In the genomic region with DNA sequence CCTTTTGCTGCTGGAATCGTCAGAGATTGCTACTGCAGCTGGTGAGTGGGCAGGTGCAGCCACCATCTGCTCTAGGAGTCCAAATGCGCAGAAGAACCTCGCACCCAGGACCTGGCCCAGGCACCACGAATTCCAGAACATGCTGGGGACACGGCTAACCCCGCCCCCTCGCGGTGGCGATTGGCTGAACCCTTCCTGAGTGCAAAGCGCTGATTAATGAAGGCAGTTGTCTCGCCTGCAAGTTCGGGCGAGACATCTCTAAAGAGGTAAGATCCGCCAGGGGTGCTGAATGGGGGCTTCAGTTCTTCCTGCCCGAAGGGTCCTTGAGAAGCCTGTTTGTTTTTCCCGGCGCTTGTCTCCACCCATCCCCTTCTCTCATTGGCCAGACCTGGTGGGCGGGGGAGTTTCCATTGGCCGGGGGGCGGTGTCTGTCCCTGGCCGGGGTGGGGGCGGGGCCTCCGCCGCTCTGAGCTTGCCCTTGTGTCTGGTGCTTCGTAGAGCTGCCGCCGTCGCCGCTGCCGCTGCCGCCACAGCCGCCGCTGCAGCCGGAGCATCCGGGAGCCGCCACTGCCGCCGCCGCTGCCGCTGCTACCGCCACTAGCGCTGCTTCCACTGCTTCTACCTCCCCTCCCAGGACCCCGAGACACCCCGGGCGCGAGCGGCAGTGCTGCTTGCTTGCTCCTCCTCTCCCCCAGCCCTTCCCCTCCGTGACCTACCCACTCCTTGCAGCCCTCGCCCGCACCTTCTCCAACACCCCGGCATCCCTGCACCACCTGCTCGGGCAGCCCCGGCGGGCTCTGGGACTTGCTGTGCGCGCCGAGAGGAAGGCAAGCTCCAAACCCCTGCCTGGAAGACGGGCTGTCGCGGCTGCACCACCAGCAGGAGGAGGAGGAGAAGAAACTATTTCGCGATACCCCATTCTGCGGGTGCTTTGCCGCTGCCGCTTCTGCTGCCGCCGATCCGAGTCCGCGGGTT, we compare ENCODE assay signal across 8 cellular contexts. TPM values are rescaled to one million over a fixed set of nuclear protein-coding genes. Genes with fewer than 3 reads are reported as not detected.
DNase-seq lines count a peak whose midpoint lies in the region; ATAC-seq and TF ChIP-seq lines count a peak whose summit lies in the region.

A gene (plus strand): TSS at position 495 of the 975 bp plus-strand sequence.

- TF ChIP-seq POLR2A in esophagus squamous epithelium (IDR thresholded peaks at IDR 0.05) = peak in 1 of 4 donors; percentile 16

- H3K9me3 Mint-ChIP-seq in activated T-helper 1 cell treated with anti-CD3 and anti-CD28 coated beads, Interleukin-12 subunit alpha, Interleukin-12 subunit beta, Interleukin-2, Interleukin-4 antibody, amounts not matched to agents 30 ng/mL and 10 ng/mL and 1 ng/mL, durations not matched to agents 14 hours and 24 hours and 36 hours = no peaks in the 10 kb centered on the region

- peak; percentile 8 to 36 (median 27) for TF ChIP-seq CTCF in esophagus squamous epithelium (IDR thresholded peaks at IDR 0.05)

- peak; percentile 79 for DNase-seq in CD1c-positive myeloid dendritic cell (ENCODE audit: extremely low spot score)
- peak; percentile 66 for DNase-seq in OCI-M1 (lab: John Stamatoyannopoulos, UW)
- DNase-seq in activated T-helper 1 cell treated with anti-CD3 and anti-CD28 coated beads, Interleukin-12 subunit alpha, Interleukin-12 subunit beta, Interleukin-2, Interleukin-4 antibody, amounts not matched to agents 30 ng/mL and 10 ng/mL and 1 ng/mL, durations not matched to agents 14 hours and 24 hours and 36 hours (ENCODE audit: low spot score) = peak; percentile 62
- peak; percentile 10 for DNase-seq in esophagus squamous epithelium (lab: John Stamatoyannopoulos, UW)
- peak; percentile 54 for DNase-seq in stimulated activated CD8-positive, alpha-beta memory T cell treated with anti-CD3 and anti-CD28 coated beads, Interleukin-4, amount 100 ng/mL, for 24 hours (ENCODE audit: low read depth)

- H3K27ac Mint-ChIP-seq in activated T-helper 1 cell treated with anti-CD3 and anti-CD28 coated beads, Interleukin-12 subunit alpha, Interleukin-12 subunit beta, Interleukin-2, Interleukin-4 antibody, amounts not matched to agents 30 ng/mL and 10 ng/mL and 1 ng/mL, durations not matched to agents 14 hours and 24 hours and 36 hours = no peak within 1 kb of the TSS

- H3K9me3 ChIP-seq in esophagus squamous epithelium = no peaks in the 10 kb centered on the region
- H3K9me3 ChIP-seq in mucosa of stomach (ENCODE audit: control insufficient read depth, low read length) = no peaks in the 10 kb centered on the region

- H3K27ac ChIP-seq in esophagus squamous epithelium = peak within 1 kb of the TSS in 2 of 4 donors; percentile 24 to 44

- WGBS in esophagus squamous epithelium, 2 donors = 0 to 3% methylated on average over 7 to 11 of the region's 70 CpGs

- peaks cover 11% of the 10 kb centered on the region for H3K4me1 Mint-ChIP-seq in activated T-helper 1 cell treated with anti-CD3 and anti-CD28 coated beads, Interleukin-12 subunit alpha, Interleukin-12 subunit beta, Interleukin-2, Interleukin-4 antibody, amounts not matched to agents 30 ng/mL and 10 ng/mL and 1 ng/mL, durations not matched to agents 14 hours and 24 hours and 36 hours (ENCODE audit: low read depth)

- ATAC-seq in GM19455 (IDR thresholded peaks at IDR 0.05; ENCODE audit: unreplicated experiment) (peak; percentile 89), HG03571 (IDR thresholded peaks at IDR 0.05; ENCODE audit: unreplicated experiment) (peak; percentile 94)

- H3K27me3 ChIP-seq in esophagus squamous epithelium (peaks cover 0 to 59% (median 12%) of the 10 kb centered on the region in 4 donors), mucosa of stomach (ENCODE audit: control insufficient read depth, insufficient read depth, low read length) (peaks cover 43% of the 10 kb centered on the region)

- peaks cover 26% of the 10 kb centered on the region for H3K27me3 Mint-ChIP-seq in activated T-helper 1 cell treated with anti-CD3 and anti-CD28 coated beads, Interleukin-12 subunit alpha, Interleukin-12 subunit beta, Interleukin-2, Interleukin-4 antibody, amounts not matched to agents 30 ng/mL and 10 ng/mL and 1 ng/mL, durations not matched to agents 14 hours and 24 hours and 36 hours (ENCODE audit: insufficient read depth)

- H3K4me3 Mint-ChIP-seq in activated T-helper 1 cell treated with anti-CD3 and anti-CD28 coated beads, Interleukin-12 subunit alpha, Interleukin-12 subunit beta, Interleukin-2, Interleukin-4 antibody, amounts not matched to agents 30 ng/mL and 10 ng/mL and 1 ng/mL, durations not matched to agents 14 hours and 24 hours and 36 hours = peak within 1 kb of the TSS; percentile 66

- H3K36me3 ChIP-seq in esophagus squamous epithelium (no peaks in the 10 kb centered on the region), mucosa of stomach (ENCODE audit: control insufficient read depth, insufficient read depth, low read length) (no peaks in the 10 kb centered on the region)

- peaks cover 2% of the 10 kb centered on the region for H3K36me3 Mint-ChIP-seq in activated T-helper 1 cell treated with anti-CD3 and anti-CD28 coated beads, Interleukin-12 subunit alpha, Interleukin-12 subunit beta, Interleukin-2, Interleukin-4 antibody, amounts not matched to agents 30 ng/mL and 10 ng/mL and 1 ng/mL, durations not matched to agents 14 hours and 24 hours and 36 hours (ENCODE audit: low read depth)

- H3K4me3 ChIP-seq in esophagus squamous epithelium (peak within 1 kb of the TSS; percentile 29 to 69 (median 50)), mucosa of stomach (ENCODE audit: low read length) (peak within 1 kb of the TSS; percentile 44)

- H3K4me1 ChIP-seq in esophagus squamous epithelium = peaks cover 4 to 21% (median 8%) of the 10 kb centered on the region in 3 donors
- peaks cover 8% of the 10 kb centered on the region for H3K4me1 ChIP-seq in mucosa of stomach (ENCODE audit: control insufficient read depth, insufficient read depth, low read length)

- intact Hi-C loops in activated T-helper 1 cell treated with anti-CD3 and anti-CD28 coated beads, Interleukin-12 subunit alpha, Interleukin-12 subunit beta, Interleukin-2, Interleukin-4 antibody, amounts not matched to agents 30 ng/mL and 10 ng/mL and 1 ng/mL, durations not matched to agents 14 hours and 24 hours and 36 hours (cut with micrococcal nuclease) = loop anchor here (5.0 kb wide), 1 partner anchor 411 kb away; no protein-coding TSS in a partner anchor
- intact Hi-C loops in esophagus squamous epithelium (cut with DNase I) = no loop called here

- no peak within 1 kb of the TSS for H3K9ac ChIP-seq in mucosa of stomach (ENCODE audit: low read length)

RNA-seq across cellular contexts. Expression of the gene that starts here (rescaled TPM):
- not detected in 2 replicates for total RNA-seq in activated T-helper 1 cell treated with anti-CD3 and anti-CD28 coated beads, Interleukin-12 subunit alpha, Interleukin-12 subunit beta, Interleukin-2, Interleukin-4 antibody, amounts not matched to agents 30 ng/mL and 10 ng/mL and 1 ng/mL, durations not matched to agents 14 hours and 24 hours and 36 hours
- total RNA-seq in esophagus squamous epithelium = under 1 TPM; 0.08 to 0.76 (median 0.34) TPM

Comparison
In these comparisons a context has a peak if more than half of its experiments do, and no peak if none do; other contexts are left out.
1. Peak in DNase-seq in activated T-helper 1 cell treated with anti-CD3 and anti-CD28 coated beads, Interleukin-12 subunit alpha, Interleukin-12 subunit beta, Interleukin-2, Interleukin-4 antibody, amounts not matched to agents 30 ng/mL and 10 ng/mL and 1 ng/mL, durations not matched to agents 14 hours and 24 hours and 36 hours; RNA of the gene not detected or under 1 TPM.
2. Peak in DNase-seq and H3K4me3 ChIP-seq in esophagus squamous epithelium; RNA of the gene not detected or under 1 TPM.
3. DNase-seq: peak in every context shown above with its lines; median percentile 79 in CD1c-positive myeloid dendritic cell; 66 in OCI-M1; 62 in activated T-helper 1 cell treated with anti-CD3 and anti-CD28 coated beads, Interleukin-12 subunit alpha, Interleukin-12 subunit beta, Interleukin-2, Interleukin-4 antibody, amounts not matched to agents 30 ng/mL and 10 ng/mL and 1 ng/mL, durations not matched to agents 14 hours and 24 hours and 36 hours; 54 in stimulated activated CD8-positive, alpha-beta memory T cell treated with anti-CD3 and anti-CD28 coated beads, Interleukin-4, amount 100 ng/mL, for 24 hours; 10 in esophagus squamous epithelium.